ENCODE assay signal across 8 cellular contexts in genomic region chr6:125749112-125749863, GRCh38. TPM values are rescaled to one million over a fixed set of nuclear protein-coding genes. Genes with fewer than 3 reads are reported as not detected.
DNase-seq lines count a peak whose midpoint lies in the region; ATAC-seq, FAIRE-seq and TF ChIP-seq lines count a peak whose summit lies in the region.

HEY2 (plus strand) TSS chr6:125749632; CDS start chr6:125749777, 145 bp downstream.

- no peak within 1 kb of the TSS for H2BK120ac ChIP-seq in IMR-90 (ENCODE audit: low read depth, low read length)

- no peaks in the 10 kb centered on the region for H3K36me3 ChIP-seq in IMR-90 (ENCODE audit: control insufficient read depth, insufficient read depth, low read length)

- H2BK5ac ChIP-seq in IMR-90 (ENCODE audit: low read depth, low read length, poor library complexity, severe bottlenecking), result no peak within 1 kb of the TSS

- in situ Hi-C loops in IMR-90 (cut with MboI; ENCODE audit: low sequenced_read_pairs), result no loop called here

- TF ChIP-seq CTCF in IMR-90 (conservative IDR thresholded peaks at IDR 0.05; ENCODE audit: low read depth, low read length) (no peak), fibroblast of pulmonary artery (IDR thresholded peaks at IDR 0.05; ENCODE audit: low read length, missing control alignments) (no peak)

- BruUV-seq in IMR-90 (replicated peaks; lab: Mats Ljungman, UMichigan), result no TSS peak

- peak within 1 kb of the TSS; percentile 59 to 80 for H3K27ac Mint-ChIP-seq in natural killer cell treated with Interleukin-12 subunit alpha and Interleukin-12 subunit beta and Interleukin-15 and Interleukin-18, amount 100 ng/mL, for 72 hours
- peak within 1 kb of the TSS; percentile 56 for H3K27ac Mint-ChIP-seq in stimulated activated naive B cell treated with anti-CD40 and anti-IgM and Interleukin-4, amounts not matched to agents 10 μg/mL and 1 μg/mL and 100 μg/mL, for 72 hours

- H3K27me3 Mint-ChIP-seq in natural killer cell treated with Interleukin-12 subunit alpha and Interleukin-12 subunit beta and Interleukin-15 and Interleukin-18, amount 100 ng/mL, for 72 hours, result peaks cover 21 to 45% of the 10 kb centered on the region in 2 donors
- peaks cover 26 to 31% of the 10 kb centered on the region in 2 donors for H3K27me3 Mint-ChIP-seq in stimulated activated naive B cell treated with anti-CD40 and anti-IgM and Interleukin-4, amounts not matched to agents 10 μg/mL and 1 μg/mL and 100 μg/mL, for 72 hours

- H4K20me1 ChIP-seq in IMR-90 (ENCODE audit: insufficient read depth, low read length), result no peaks in the 10 kb centered on the region

- H3K4ac ChIP-seq in IMR-90 (ENCODE audit: low read depth, low read length), result no peak within 1 kb of the TSS

- H3K79me1 ChIP-seq in IMR-90 (ENCODE audit: low read depth in 1 of 2, low read length in 2 of 2), result no peaks in the 10 kb centered on the region

- H3K4me1 ChIP-seq in IMR-90 (ENCODE audit: control insufficient read depth, insufficient read depth, low read length), result peaks cover 10% of the 10 kb centered on the region

- peak within 1 kb of the TSS; percentile 80 for H3K4me2 ChIP-seq in IMR-90 (ENCODE audit: low read depth, low read length)

- ATAC-seq in GM21576 (IDR thresholded peaks at IDR 0.05; ENCODE audit: unreplicated experiment) (peak; percentile 80), IMR-90 (ENCODE audit: low read depth) (peak; percentile 99)
- ATAC-seq in natural killer cell treated with Interleukin-12 subunit alpha and Interleukin-12 subunit beta and Interleukin-15 and Interleukin-18, amount 100 ng/mL, for 72 hours, result peak; percentile 96
- ATAC-seq in stimulated activated naive B cell treated with anti-CD40 and anti-IgM and Interleukin-4, amounts not matched to agents 10 μg/mL and 1 μg/mL and 100 μg/mL, for 72 hours (replicated peaks), result peak; percentile 84 to 90

- H2BK15ac ChIP-seq in IMR-90 (ENCODE audit: low read depth, low read length), result no peak within 1 kb of the TSS

- dilution Hi-C loops in IMR-90 (cut with HindIII; ENCODE audit: low sequenced_read_pairs, unreplicated experiment), result no loop called here

- H3K14ac ChIP-seq in IMR-90 (replicated peaks; ENCODE audit: low read depth, low read length), result no peak within 1 kb of the TSS

- H3K9me3 Mint-ChIP-seq in natural killer cell treated with Interleukin-12 subunit alpha and Interleukin-12 subunit beta and Interleukin-15 and Interleukin-18, amount 100 ng/mL, for 72 hours, result no peaks in the 10 kb centered on the region
- H3K9me3 Mint-ChIP-seq in stimulated activated naive B cell treated with anti-CD40 and anti-IgM and Interleukin-4, amounts not matched to agents 10 μg/mL and 1 μg/mL and 100 μg/mL, for 72 hours, result no peaks in the 10 kb centered on the region

- H3K23ac ChIP-seq in IMR-90 (ENCODE audit: low read depth, low read length), result no peak within 1 kb of the TSS

- no peak within 1 kb of the TSS for H2AK5ac ChIP-seq in IMR-90 (ENCODE audit: low read depth, low read length)

- 1% methylated on average over 36 of the region's 103 CpGs; no CpG with 5 or more reads in 1 of the 2 experiments for WGBS in IMR-90 (ENCODE audit: extremely low coverage in 2 of 2, insufficient read length in 1 of 2), 2 experiments

- peak within 1 kb of the TSS; percentile 95 for H2AFZ ChIP-seq in IMR-90 (replicated peaks; ENCODE audit: low read length, poor library complexity)

- peak within 1 kb of the TSS; percentile 94 for H3K4me3 Mint-ChIP-seq in natural killer cell treated with Interleukin-12 subunit alpha and Interleukin-12 subunit beta and Interleukin-15 and Interleukin-18, amount 100 ng/mL, for 72 hours
- H3K4me3 Mint-ChIP-seq in stimulated activated naive B cell treated with anti-CD40 and anti-IgM and Interleukin-4, amounts not matched to agents 10 μg/mL and 1 μg/mL and 100 μg/mL, for 72 hours, result peak within 1 kb of the TSS; percentile 87 to 92

- no peak within 1 kb of the TSS for H4K8ac ChIP-seq in IMR-90 (ENCODE audit: low read depth in 2 of 2, low read length in 2 of 2)

- intact Hi-C loops in IMR-90 (cut with micrococcal nuclease), result loop anchor here (5.0 kb wide), 1 partner anchor 387 kb away; no protein-coding TSS in a partner anchor

- H3K27ac ChIP-seq in IMR-90 (ENCODE audit: insufficient read depth, low read length), result no peak within 1 kb of the TSS

- no peak within 1 kb of the TSS for H4K5ac ChIP-seq in IMR-90 (ENCODE audit: low read depth, low read length)

- no peak within 1 kb of the TSS for H3K56ac ChIP-seq in IMR-90 (ENCODE audit: extremely low read depth, insufficient read depth, low read length)

- TF ChIP-seq RAD21 in IMR-90 (IDR thresholded peaks at IDR 0.05; ENCODE audit: low read length), result no peak

- CTCF ChIA-PET in IMR-90 (lab: Yijun Ruan, JAX), result no interaction called here

- peaks cover 64% of the 10 kb centered on the region for H3K27me3 ChIP-seq in IMR-90 (ENCODE audit: control insufficient read depth, insufficient read depth, low read length)

- H4K91ac ChIP-seq in IMR-90 (ENCODE audit: insufficient read depth, low read depth, low read length), result no peak within 1 kb of the TSS

- H3K18ac ChIP-seq in IMR-90 (ENCODE audit: low read depth, low read length), result no peak within 1 kb of the TSS

- H3K4me3 ChIP-seq in IMR-90 (ENCODE audit: insufficient read depth, low read depth, low read length) (peak within 1 kb of the TSS; percentile 60), fibroblast of pulmonary artery (replicated peaks; ENCODE audit: low read depth, low read length) (peak within 1 kb of the TSS; percentile 57)

- no peak within 1 kb of the TSS for H3K9ac ChIP-seq in IMR-90 (ENCODE audit: low read depth, low read length)

- H3K9me1 ChIP-seq in IMR-90 (ENCODE audit: insufficient read depth, low read length), result no peaks in the 10 kb centered on the region

- H2AK9ac ChIP-seq in IMR-90 (replicated peaks; ENCODE audit: low read depth, low read length, poor library complexity), result no peak within 1 kb of the TSS

- no peaks in the 10 kb centered on the region; the same call in 1 of the 2 replicates for H3K9me3 ChIP-seq in IMR-90 (ENCODE audit: control insufficient read depth, insufficient read depth, low read length)

- no peak for TF ChIP-seq POLR2A in IMR-90 (IDR thresholded peaks at IDR 0.05; ENCODE audit: low read depth, low read length)

- FAIRE-seq in RCC 7860 (lab: Jason Lieb, UNC), result no peak

- H2BK20ac ChIP-seq in IMR-90 (ENCODE audit: low read depth, low read length), result no peak within 1 kb of the TSS

- peaks cover 29 to 36% of the 10 kb centered on the region in 2 donors for H3K4me1 Mint-ChIP-seq in natural killer cell treated with Interleukin-12 subunit alpha and Interleukin-12 subunit beta and Interleukin-15 and Interleukin-18, amount 100 ng/mL, for 72 hours (ENCODE audit: low read depth in 2 of 2)
- peaks cover 18 to 43% of the 10 kb centered on the region in 2 donors for H3K4me1 Mint-ChIP-seq in stimulated activated naive B cell treated with anti-CD40 and anti-IgM and Interleukin-4, amounts not matched to agents 10 μg/mL and 1 μg/mL and 100 μg/mL, for 72 hours

- DNase-seq in DMS153 (lab: John Stamatoyannopoulos, UW) (peak; percentile 80), IMR-90 (peak; percentile 81), RCC 7860 (ENCODE audit: low spot score) (peak; percentile 63), fibroblast of pulmonary artery (ENCODE audit: low read depth) (peak; percentile 87)
- DNase-seq in activated effector memory CD4-positive, alpha-beta T cell treated with anti-CD3 and anti-CD28 coated beads, Interleukin-2, amount 50 U/mL, for 16 hours, result peak; percentile 93
- DNase-seq in natural killer cell treated with Interleukin-12 subunit alpha and Interleukin-12 subunit beta and Interleukin-15 and Interleukin-18, amount 100 ng/mL, for 72 hours (ENCODE audit: low spot score), result peak; percentile 97
- peak; percentile 85 for DNase-seq in stimulated activated naive B cell treated with anti-CD40 and anti-IgM and Interleukin-4, amounts not matched to agents 10 μg/mL and 1 μg/mL and 100 μg/mL, for 72 hours

- H3K36me3 Mint-ChIP-seq in natural killer cell treated with Interleukin-12 subunit alpha and Interleukin-12 subunit beta and Interleukin-15 and Interleukin-18, amount 100 ng/mL, for 72 hours, result no peaks in the 10 kb centered on the region
- no peaks in the 10 kb centered on the region for H3K36me3 Mint-ChIP-seq in stimulated activated naive B cell treated with anti-CD40 and anti-IgM and Interleukin-4, amounts not matched to agents 10 μg/mL and 1 μg/mL and 100 μg/mL, for 72 hours

- POLR2A ChIA-PET in IMR-90 (lab: Charles Lee; ENCODE audit: unreplicated experiment), result no interaction called here

TF ChIP-seq in IMR-90, 13 proteins besides CTCF, POLR2A, EP300 and RAD21 (continues in another document):
- TF ChIP-seq RFX5 (IDR thresholded peaks at IDR 0.05; ENCODE audit: low read depth, low read length) (no peak), MAZ (IDR thresholded peaks at IDR 0.05; ENCODE audit: borderline replicate concordance, low read depth, low read length) (peak; percentile 91; the same call in 1 of the 2 replicates), FOS (IDR thresholded peaks at IDR 0.05; ENCODE audit: low read depth, low read length) (no peak), CHD1 (IDR thresholded peaks at IDR 0.05; ENCODE audit: low read depth, low read length) (no peak), MXI1 (IDR thresholded peaks at IDR 0.05; ENCODE audit: borderline replicate concordance, low read depth, low read length) (no peak), CEBPB (IDR thresholded peaks at IDR 0.05; ENCODE audit: low read depth, low read length) (no peak), ELK1 (IDR thresholded peaks at IDR 0.05; ENCODE audit: borderline replicate concordance, low read depth, low read length) (no peak)

RNA-seq across cellular contexts. Expression of gene HEY2, which starts in this region (rescaled TPM):
- total RNA-seq in IMR-90 (2012; rRNA removed), result not detected in 2 replicates
- polyA plus RNA-seq in IMR-90 (2012; rRNA removed), result not detected in 2 replicates
- polyA plus RNA-seq in IMR-90 (2012; cell fraction: cytosol; rRNA removed), result not detected in 2 replicates
- 0.03 and 0.05 TPM in 2 replicates for polyA plus RNA-seq in IMR-90 (2012; cell fraction: nucleus; rRNA removed; ENCODE audit: low replicate concordance)
- under 1 TPM in 1 of 2 donors, not detected in 1; 0.10 TPM for total RNA-seq in natural killer cell treated with Interleukin-12 subunit alpha and Interleukin-12 subunit beta and Interleukin-15 and Interleukin-18, amount 100 ng/mL, for 72 hours

Comparison
In these comparisons a context has a peak if more than half of its experiments do, and no peak if none do; other contexts are left out.
1. Peak in DNase-seq, ATAC-seq, H3K4me3 ChIP-seq and H3K4me2 ChIP-seq in IMR-90; RNA of the gene not detected or under 1 TPM.
2. Peak in DNase-seq and ATAC-seq in natural killer cell treated with Interleukin-12 subunit alpha and Interleukin-12 subunit beta and Interleukin-15 and Interleukin-18, amount 100 ng/mL, for 72 hours; RNA of the gene not detected or under 1 TPM.